10 cellular contexts compared by ENCODE assay signal in genomic region chr5:175246242-175246891, GRCh38.
DNase-seq lines count a peak whose midpoint lies in the region; ATAC-seq, FAIRE-seq and TF ChIP-seq lines count a peak whose summit lies in the region.
"Had no signal": no experiment of that assay in that cellular context is flagged by ENCODE, and none has a peak within 500 bp of the region (broad histone marks: within the 10 kb centered on the region; RNA-seq: fewer than 3 reads in every experiment).

No MANE protein-coding gene starts in this region.

- DNase-seq in activated naive CD4-positive, alpha-beta T cell treated with anti-CD3 and anti-CD28 coated beads for 36 hours: peak; percentile 25
- no peak for DNase-seq in activated naive CD4-positive, alpha-beta T cell treated with anti-CD3 and anti-CD28 coated beads, Interleukin-2, amount 50 U/mL, for 16 hours
- DNase-seq in activated CD8-positive, alpha-beta T cell treated with anti-CD3 and anti-CD28 coated beads, Interleukin-2, amount 10 ng/mL, durations not matched to agents 7 days and 5 days: peak; percentile 21
- DNase-seq in hepatocyte (ENCODE audit: low spot score) (peak; percentile 63), thoracic aorta (ENCODE audit: low spot score) (peak; percentile 49), NCI-H2196 (lab: John Stamatoyannopoulos, UW; ENCODE audit: unreplicated experiment) (no peak), D721Med (ENCODE audit: insufficient read length, low spot score) (no peak), cerebellar nuclear complex (lab: John Stamatoyannopoulos, UW) (no peak)

- no peaks in the 10 kb centered on the region for H3K9me2 ChIP-seq in hepatocyte (replicated peaks; ENCODE audit: insufficient read depth)

- H3K36me3 Mint-ChIP-seq in activated naive CD4-positive, alpha-beta T cell treated with anti-CD3 and anti-CD28 coated beads for 36 hours (ENCODE audit: low read depth): no peaks in the 10 kb centered on the region
- no peaks in the 10 kb centered on the region for H3K36me3 Mint-ChIP-seq in activated CD8-positive, alpha-beta T cell treated with anti-CD3 and anti-CD28 coated beads, Interleukin-2, amount 10 ng/mL, durations not matched to agents 7 days and 5 days (ENCODE audit: low read depth)

- peaks cover 8% of the 10 kb centered on the region for H3K4me1 Mint-ChIP-seq in activated naive CD4-positive, alpha-beta T cell treated with anti-CD3 and anti-CD28 coated beads for 36 hours (ENCODE audit: low read depth)
- no peaks in the 10 kb centered on the region for H3K4me1 Mint-ChIP-seq in activated CD8-positive, alpha-beta T cell treated with anti-CD3 and anti-CD28 coated beads, Interleukin-2, amount 10 ng/mL, durations not matched to agents 7 days and 5 days (ENCODE audit: low read depth)
- H3K4me1 Mint-ChIP-seq: nephron had no signal

- no peak for TF ChIP-seq CTCF in hepatocyte (IDR thresholded peaks at IDR 0.05; ENCODE audit: poor library complexity)
- no peak for TF ChIP-seq CTCF in thoracic aorta (IDR thresholded peaks at IDR 0.05)
- TF ChIP-seq CTCF in D721Med (IDR thresholded peaks at IDR 0.05; ENCODE audit: insufficient read depth, missing control alignments): no peak

- no peaks in the 10 kb centered on the region for H3K9me3 Mint-ChIP-seq in activated naive CD4-positive, alpha-beta T cell treated with anti-CD3 and anti-CD28 coated beads for 36 hours
- H3K9me3 Mint-ChIP-seq in activated CD8-positive, alpha-beta T cell treated with anti-CD3 and anti-CD28 coated beads, Interleukin-2, amount 10 ng/mL, durations not matched to agents 7 days and 5 days (ENCODE audit: insufficient read depth): no peaks in the 10 kb centered on the region
- H3K9me3 Mint-ChIP-seq: nephron had no signal

- CTCF ChIA-PET in activated naive CD4-positive, alpha-beta T cell treated with anti-CD3 and anti-CD28 coated beads for 36 hours (lab: Charles Lee): no interaction called here
- CTCF ChIA-PET in activated CD8-positive, alpha-beta T cell treated with anti-CD3 and anti-CD28 coated beads, Interleukin-2, amount 10 ng/mL, durations not matched to agents 7 days and 5 days (lab: Charles Lee): interaction anchor here (1.3 kb wide), 1 partner anchor 218 kb away, joined by 3 read pairs; no protein-coding TSS in a partner anchor

- H3K9me3 ChIP-seq in hepatocyte (ENCODE audit: low read depth): no peaks in the 10 kb centered on the region
- no peaks in the 10 kb centered on the region for H3K9me3 ChIP-seq in thoracic aorta

- FAIRE-seq in D721Med (lab: Jason Lieb, UNC): no peak

- ATAC-seq in activated CD8-positive, alpha-beta T cell treated with anti-CD3 and anti-CD28 coated beads, Interleukin-2, amount 10 ng/mL, durations not matched to agents 7 days and 5 days: no peak
- peak; percentile 96 for ATAC-seq in thoracic aorta (ENCODE audit: insufficient number of reproducible peaks, low FRiP score, low read depth)

- H3K27me3 Mint-ChIP-seq in activated naive CD4-positive, alpha-beta T cell treated with anti-CD3 and anti-CD28 coated beads for 36 hours (ENCODE audit: low read depth): peaks cover 18% of the 10 kb centered on the region
- H3K27me3 Mint-ChIP-seq in activated CD8-positive, alpha-beta T cell treated with anti-CD3 and anti-CD28 coated beads, Interleukin-2, amount 10 ng/mL, durations not matched to agents 7 days and 5 days (ENCODE audit: low read depth): peaks cover 6% of the 10 kb centered on the region

- POLR2A ChIA-PET in activated CD8-positive, alpha-beta T cell treated with anti-CD3 and anti-CD28 coated beads, Interleukin-2, amount 10 ng/mL, durations not matched to agents 7 days and 5 days (lab: Charles Lee): no interaction called here

- no peaks in the 10 kb centered on the region for H3K79me2 ChIP-seq in hepatocyte

- H4K20me1 ChIP-seq in hepatocyte (ENCODE audit: insufficient read depth, poor library complexity, severe bottlenecking): no peaks in the 10 kb centered on the region

- H3K36me3 ChIP-seq in hepatocyte (replicated peaks; ENCODE audit: insufficient read depth, low read depth) (no peaks in the 10 kb centered on the region), thoracic aorta (no peaks in the 10 kb centered on the region)

- H2AFZ ChIP-seq in hepatocyte: no peak overlapping the region

- H3K27ac ChIP-seq in hepatocyte: no peak overlapping the region
- peak overlapping the region; percentile 42 to 62 for H3K27ac ChIP-seq in thoracic aorta
- H3K27ac ChIP-seq: KMS-11 had no signal

- 57% methylated on average over 8 of the region's 8 CpGs for WGBS in hepatocyte (ENCODE audit: low lambda C conversion rate, missing lambda C conversion rate)

- no peak overlapping the region for H3K4me2 ChIP-seq in hepatocyte
- H3K4me2 ChIP-seq: KMS-11 had no signal

- H3K4me3 ChIP-seq in hepatocyte (no peak overlapping the region), thoracic aorta (no peak overlapping the region)

- H3K27me3 ChIP-seq in hepatocyte (no peaks in the 10 kb centered on the region), thoracic aorta (replicated peaks; ENCODE audit: insufficient read depth) (no peaks in the 10 kb centered on the region)

- H3K4me1 ChIP-seq in hepatocyte (ENCODE audit: insufficient read depth) (no peaks in the 10 kb centered on the region), thoracic aorta (ENCODE audit: control insufficient read depth in 1 of 2, low read depth in 2 of 2) (peaks cover 5 to 20% of the 10 kb centered on the region in 2 donors)

- H3K27ac Mint-ChIP-seq in activated naive CD4-positive, alpha-beta T cell treated with anti-CD3 and anti-CD28 coated beads for 36 hours: no peak overlapping the region
- no peak overlapping the region for H3K27ac Mint-ChIP-seq in activated CD8-positive, alpha-beta T cell treated with anti-CD3 and anti-CD28 coated beads, Interleukin-2, amount 10 ng/mL, durations not matched to agents 7 days and 5 days
- H3K27ac Mint-ChIP-seq: nephron had no signal

- no peak overlapping the region for H3K4me3 Mint-ChIP-seq in activated naive CD4-positive, alpha-beta T cell treated with anti-CD3 and anti-CD28 coated beads for 36 hours
- no peak overlapping the region for H3K4me3 Mint-ChIP-seq in activated CD8-positive, alpha-beta T cell treated with anti-CD3 and anti-CD28 coated beads, Interleukin-2, amount 10 ng/mL, durations not matched to agents 7 days and 5 days
- H3K4me3 Mint-ChIP-seq: nephron had no signal

- intact Hi-C loops in activated naive CD4-positive, alpha-beta T cell treated with anti-CD3 and anti-CD28 coated beads for 36 hours (cut with micrococcal nuclease): no loop called here

Comparison
In these comparisons a context has a peak if more than half of its experiments do, and no peak if none do; other contexts are left out.
1. DNase-seq: peak in activated naive CD4-positive, alpha-beta T cell treated with anti-CD3 and anti-CD28 coated beads for 36 hours (single experiment), activated CD8-positive, alpha-beta T cell treated with anti-CD3 and anti-CD28 coated beads, Interleukin-2, amount 10 ng/mL, durations not matched to agents 7 days and 5 days (single experiment), hepatocyte (single experiment) and thoracic aorta (single experiment); none in activated naive CD4-positive, alpha-beta T cell treated with anti-CD3 and anti-CD28 coated beads, Interleukin-2, amount 50 U/mL, for 16 hours (single experiment), NCI-H2196 (single experiment), D721Med (single experiment) and cerebellar nuclear complex (0 of 2).